Comparison of ENCODE assay signal across 7 cellular contexts in genomic region chr6:29444031-29444430, GRCh38. TPM values are rescaled to one million over a fixed set of nuclear protein-coding genes. Genes with fewer than 3 reads are reported as not detected.
"Had no signal": no experiment of that assay in that cellular context is flagged by ENCODE, and none has a peak within 500 bp of the region (broad histone marks: within the 10 kb centered on the region; RNA-seq: fewer than 3 reads in every experiment).

No MANE protein-coding gene starts in this region.

RNA-seq across cellular contexts. Expression of gene OR10C1, which starts 4.9 kb away (rescaled TPM):
- total RNA-seq: GM23248, GM23338, H1, H4, H7, H9, HFFc6 had no signal
- polyA plus RNA-seq: GM23248, GM23338, H1 had no signal

RNA-seq across cellular contexts. Expression of gene OR11A1, which starts 12.8 kb away (rescaled TPM):
- total RNA-seq: GM23248, GM23338, H1, H4, H7, H9, HFFc6 had no signal
- polyA plus RNA-seq: GM23248, GM23338, H1 had no signal

RNA-seq across cellular contexts. Expression of gene OR2H1, which starts 12.9 kb away (rescaled TPM):
- total RNA-seq: GM23248, GM23338, H1, H4, H7, H9, HFFc6 had no signal
- polyA plus RNA-seq: GM23248, GM23338, H1 had no signal

RNA-seq across cellular contexts. Expression of gene OR12D1, which starts 29.3 kb away (rescaled TPM):
- total RNA-seq: GM23248, GM23338, H1, H4, H7, H9, HFFc6 had no signal
- polyA plus RNA-seq: GM23248, GM23338, H1 had no signal

RNA-seq across cellular contexts. Expression of gene MAS1L, which starts 43.7 kb away (rescaled TPM):
- total RNA-seq: GM23248, GM23338, H1, H4, H7, H9, HFFc6 had no signal
- polyA plus RNA-seq: GM23248, GM23338, H1 had no signal
